Comparison of ENCODE assay signal across 13 cellular contexts in the genomic region with DNA sequence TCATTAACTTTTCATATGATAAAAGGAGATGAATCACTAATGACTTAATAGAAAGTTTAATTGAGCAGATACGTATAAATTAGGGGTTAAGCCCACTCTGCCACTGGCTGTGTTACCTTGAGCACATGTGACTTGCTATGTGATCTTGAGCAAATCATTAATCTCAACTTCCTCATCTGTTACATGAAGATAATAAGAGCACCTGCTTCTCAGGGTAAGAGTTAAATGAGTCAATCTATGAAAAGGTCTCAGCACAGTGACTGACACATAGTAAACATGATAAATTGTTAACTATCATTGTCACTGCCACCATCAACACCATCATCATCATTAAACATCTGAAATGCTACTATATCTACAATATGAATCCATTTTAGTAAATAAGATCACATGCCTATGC.
DNase-seq lines count a peak whose midpoint lies in the region; ATAC-seq, FAIRE-seq and TF ChIP-seq lines count a peak whose summit lies in the region.
"Had no signal": no experiment of that assay in that cellular context is flagged by ENCODE, and none has a peak within 500 bp of the region (broad histone marks: within the 10 kb centered on the region; RNA-seq: fewer than 3 reads in every experiment).

No MANE protein-coding gene starts in this region.

- ATAC-seq in GM18873 (IDR thresholded peaks at IDR 0.05; ENCODE audit: low FRiP score, unreplicated experiment), result peak; percentile 100
- peak; percentile 97 for ATAC-seq in GM21529 (IDR thresholded peaks at IDR 0.05; ENCODE audit: unreplicated experiment)
- ATAC-seq in HG03095 (IDR thresholded peaks at IDR 0.05; ENCODE audit: unreplicated experiment), result peak; percentile 98
- ATAC-seq in HepG2, result no peak

- no peak overlapping the region for H3K27ac ChIP-seq in HepG2 (ENCODE audit: extremely low read length, insufficient read depth, low read length)
- H3K27ac ChIP-seq: KMS-11, left ventricle myocardium inferior had no signal

- peaks cover 4% of the 10 kb centered on the region for H3K9me3 ChIP-seq in HepG2 (ENCODE audit: low read length)
- H3K9me3 ChIP-seq: left ventricle myocardium inferior had no signal

- DNase-seq in kidney tubule cell (ENCODE audit: low spot score) (peak; percentile 85), HepG2 (ENCODE audit: low spot score) (no peak), globus pallidus (ENCODE audit: low spot score) (no peak), G401 (ENCODE audit: low spot score) (no peak), NCI-H446 (lab: John Stamatoyannopoulos, UW) (no peak)
- DNase-seq: foreskin fibroblast, left ventricle myocardium inferior, NCI-H446 treated with DMSO at 0.1 percent for 48 hours, Right ventricle myocardium superior had no signal

- TF ChIP-seq POLR2A in HepG2 (IDR thresholded peaks at IDR 0.05; ENCODE audit: insufficient read depth in 1 of 2, low read depth in 2 of 2, low read length in 2 of 2), result no peak

- no TSS peak for BruUV-seq in HepG2 (replicated peaks; lab: Mats Ljungman, UMichigan)

- no peaks in the 10 kb centered on the region for H3K79me2 ChIP-seq in HepG2 (ENCODE audit: insufficient read depth, low read length)

- no peak overlapping the region for H3K4me3 ChIP-seq in HepG2 (replicated peaks in 1 of 3; ENCODE audit: insufficient read depth in 1 of 3, low read depth in 2 of 3, low read length in 3 of 3)
- H3K4me3 ChIP-seq: left ventricle myocardium inferior had no signal

- no peak overlapping the region for H3K9ac ChIP-seq in HepG2 (ENCODE audit: insufficient read depth, low read depth, low read length)
- H3K9ac ChIP-seq: KMS-11 had no signal

- TF ChIP-seq RAD21 in HepG2 (CRISPR knock-in tag; IDR thresholded peaks at IDR 0.05), result no peak

- TF ChIP-seq EP300 in HepG2 (IDR thresholded peaks at IDR 0.05; ENCODE audit: low read depth in 2 of 2, low read length in 2 of 2) (no peak), HepG2 (CRISPR knock-in tag; IDR thresholded peaks at IDR 0.05; ENCODE audit: borderline replicate concordance) (no peak)

- WGBS in HepG2 (ENCODE audit: low lambda C conversion rate), result 20% methylated on average over 1 of the region's 1 CpG

- FAIRE-seq in HepG2 (lab: Jason Lieb, UNC), result no peak

- H4K20me1 ChIP-seq in HepG2 (ENCODE audit: insufficient read depth, low read length), result no peaks in the 10 kb centered on the region

- TF ChIP-seq CTCF in HepG2 (CRISPR knock-in tag; IDR thresholded peaks at IDR 0.05), result no peak

- intact Hi-C loops in HepG2 (cut with micrococcal nuclease; ENCODE audit: unreplicated experiment), result no loop called here

- in situ Hi-C loops in HepG2 (cut with HindIII; ENCODE audit: extremely low pct_ligation_motif_present, low pct_unique_long_range_greater_than_20kb) (no loop called here), G401 (cut with HindIII; ENCODE audit: low sequenced_read_pairs) (no loop called here)

- H3K4me2 ChIP-seq in HepG2 (ENCODE audit: low read depth, low read length), result no peak overlapping the region
- H3K4me2 ChIP-seq: KMS-11 had no signal

- CTCF ChIA-PET in HepG2 (lab: Yijun Ruan, JAX; ENCODE audit: low intra/inter-chr PET ratio, low total read pairs), result no interaction called here

- no peak overlapping the region for H2AFZ ChIP-seq in HepG2 (ENCODE audit: low read length)

- POLR2A ChIA-PET in HepG2 (lab: Yijun Ruan, JAX), result no interaction called here

- H3K4me1 ChIP-seq in HepG2 (ENCODE audit: insufficient read depth, low read length), result no peaks in the 10 kb centered on the region

- no peaks in the 10 kb centered on the region for H3K36me3 ChIP-seq in HepG2 (replicated peaks in 1 of 2; ENCODE audit: control insufficient read depth in 1 of 2, insufficient read depth in 2 of 2, low read length in 2 of 2)
- H3K36me3 ChIP-seq: left ventricle myocardium inferior had no signal

- H3K27me3 ChIP-seq in HepG2 (ENCODE audit: control insufficient read depth in 1 of 2, insufficient read depth in 2 of 2, low read length in 2 of 2), result no peaks in the 10 kb centered on the region

TF ChIP-seq in HepG2, 621 proteins besides CTCF, POLR2A, EP300 and RAD21 (continues in another document):
- TF ChIP-seq ZNF878 (CRISPR knock-in tag; IDR thresholded peaks at IDR 0.05) (no peak), ZNF383 (CRISPR knock-in tag; IDR thresholded peaks at IDR 0.05; ENCODE audit: borderline replicate concordance) (no peak), PAF1 (CRISPR knock-in tag; IDR thresholded peaks at IDR 0.05) (no peak), NCOR1 (IDR thresholded peaks at IDR 0.05; ENCODE audit: borderline replicate concordance, low read length) (no peak), ZNF354B (CRISPR knock-in tag; IDR thresholded peaks at IDR 0.05) (no peak), GATA4 (IDR thresholded peaks at IDR 0.05; ENCODE audit: borderline replicate concordance, low read depth) (no peak), ZSCAN25 (CRISPR knock-in tag; IDR thresholded peaks at IDR 0.05) (no peak), ZNF792 (CRISPR knock-in tag; IDR thresholded peaks at IDR 0.05) (no peak), KAT7 (CRISPR knock-in tag; IDR thresholded peaks at IDR 0.05; ENCODE audit: borderline replicate concordance) (no peak), ZNF674 (CRISPR knock-in tag; IDR thresholded peaks at IDR 0.05; ENCODE audit: low read depth) (no peak), TAF1 (CRISPR knock-in tag; IDR thresholded peaks at IDR 0.05) (no peak), YEATS4 (CRISPR knock-in tag; IDR thresholded peaks at IDR 0.05; ENCODE audit: borderline replicate concordance) (no peak), RFXAP (CRISPR knock-in tag; IDR thresholded peaks at IDR 0.05; ENCODE audit: borderline replicate concordance) (no peak)
- TF ChIP-seq, protein P1, sequence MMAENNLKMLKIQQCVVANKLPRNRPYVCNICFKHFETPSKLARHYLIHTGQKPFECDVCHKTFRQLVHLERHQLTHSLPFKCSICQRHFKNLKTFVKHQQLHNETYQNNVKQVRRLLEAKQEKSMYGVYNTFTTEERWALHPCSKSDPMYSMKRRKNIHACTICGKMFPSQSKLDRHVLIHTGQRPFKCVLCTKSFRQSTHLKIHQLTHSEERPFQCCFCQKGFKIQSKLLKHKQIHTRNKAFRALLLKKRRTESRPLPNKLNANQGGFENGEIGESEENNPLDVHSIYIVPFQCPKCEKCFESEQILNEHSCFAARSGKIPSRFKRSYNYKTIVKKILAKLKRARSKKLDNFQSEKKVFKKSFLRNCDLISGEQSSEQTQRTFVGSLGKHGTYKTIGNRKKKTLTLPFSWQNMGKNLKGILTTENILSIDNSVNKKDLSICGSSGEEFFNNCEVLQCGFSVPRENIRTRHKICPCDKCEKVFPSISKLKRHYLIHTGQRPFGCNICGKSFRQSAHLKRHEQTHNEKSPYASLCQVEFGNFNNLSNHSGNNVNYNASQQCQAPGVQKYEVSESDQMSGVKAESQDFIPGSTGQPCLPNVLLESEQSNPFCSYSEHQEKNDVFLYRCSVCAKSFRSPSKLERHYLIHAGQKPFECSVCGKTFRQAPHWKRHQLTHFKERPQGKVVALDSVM (CRISPR knock-in tag; IDR thresholded peaks at IDR 0.05), result no peak
- TF ChIP-seq, protein P2, sequence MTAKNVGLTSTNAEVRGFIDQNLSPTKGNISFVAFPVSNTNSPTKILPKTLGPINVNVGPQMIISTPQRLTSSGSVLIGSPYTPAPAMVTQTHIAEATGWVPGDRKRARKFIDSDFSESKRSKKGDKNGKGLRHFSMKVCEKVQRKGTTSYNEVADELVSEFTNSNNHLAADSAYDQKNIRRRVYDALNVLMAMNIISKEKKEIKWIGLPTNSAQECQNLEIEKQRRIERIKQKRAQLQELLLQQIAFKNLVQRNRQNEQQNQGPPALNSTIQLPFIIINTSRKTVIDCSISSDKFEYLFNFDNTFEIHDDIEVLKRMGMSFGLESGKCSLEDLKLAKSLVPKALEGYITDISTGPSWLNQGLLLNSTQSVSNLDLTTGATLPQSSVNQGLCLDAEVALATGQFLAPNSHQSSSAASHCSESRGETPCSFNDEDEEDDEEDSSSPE (CRISPR knock-in tag; IDR thresholded peaks at IDR 0.05), result no peak
- TF ChIP-seq, protein P3, sequence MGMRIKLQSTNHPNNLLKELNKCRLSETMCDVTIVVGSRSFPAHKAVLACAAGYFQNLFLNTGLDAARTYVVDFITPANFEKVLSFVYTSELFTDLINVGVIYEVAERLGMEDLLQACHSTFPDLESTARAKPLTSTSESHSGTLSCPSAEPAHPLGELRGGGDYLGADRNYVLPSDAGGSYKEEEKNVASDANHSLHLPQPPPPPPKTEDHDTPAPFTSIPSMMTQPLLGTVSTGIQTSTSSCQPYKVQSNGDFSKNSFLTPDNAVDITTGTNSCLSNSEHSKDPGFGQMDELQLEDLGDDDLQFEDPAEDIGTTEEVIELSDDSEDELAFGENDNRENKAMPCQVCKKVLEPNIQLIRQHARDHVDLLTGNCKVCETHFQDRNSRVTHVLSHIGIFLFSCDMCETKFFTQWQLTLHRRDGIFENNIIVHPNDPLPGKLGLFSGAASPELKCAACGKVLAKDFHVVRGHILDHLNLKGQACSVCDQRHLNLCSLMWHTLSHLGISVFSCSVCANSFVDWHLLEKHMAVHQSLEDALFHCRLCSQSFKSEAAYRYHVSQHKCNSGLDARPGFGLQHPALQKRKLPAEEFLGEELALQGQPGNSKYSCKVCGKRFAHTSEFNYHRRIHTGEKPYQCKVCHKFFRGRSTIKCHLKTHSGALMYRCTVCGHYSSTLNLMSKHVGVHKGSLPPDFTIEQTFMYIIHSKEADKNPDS (CRISPR knock-in tag; IDR thresholded peaks at IDR 0.05), result no peak
- TF ChIP-seq, protein P4, sequence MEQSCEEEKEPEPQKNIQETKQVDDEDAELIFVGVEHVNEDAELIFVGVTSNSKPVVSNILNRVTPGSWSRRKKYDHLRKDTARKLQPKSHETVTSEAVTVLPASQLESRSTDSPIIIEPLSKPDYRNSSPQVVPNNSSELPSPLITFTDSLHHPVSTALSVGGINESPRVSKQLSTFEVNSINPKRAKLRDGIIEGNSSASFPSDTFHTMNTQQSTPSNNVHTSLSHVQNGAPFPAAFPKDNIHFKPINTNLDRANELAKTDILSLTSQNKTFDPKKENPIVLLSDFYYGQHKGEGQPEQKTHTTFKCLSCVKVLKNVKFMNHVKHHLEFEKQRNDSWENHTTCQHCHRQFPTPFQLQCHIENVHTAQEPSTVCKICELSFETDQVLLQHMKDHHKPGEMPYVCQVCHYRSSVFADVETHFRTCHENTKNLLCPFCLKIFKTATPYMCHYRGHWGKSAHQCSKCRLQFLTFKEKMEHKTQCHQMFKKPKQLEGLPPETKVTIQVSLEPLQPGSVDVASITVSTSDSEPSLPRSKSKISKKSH (CRISPR knock-in tag; IDR thresholded peaks at IDR 0.05; ENCODE audit: borderline replicate concordance), result no peak
